Comparison of ENCODE assay signal across 1 cellular context in genomic region chr5:93120048-93120447, GRCh38.
TF ChIP-seq lines count a peak whose summit lies in the region.

No MANE protein-coding gene starts in this region.

TF ChIP-seq in H1, 55 proteins besides CTCF, POLR2A, EP300 and RAD21:
- TF ChIP-seq CBX5 (IDR thresholded peaks at IDR 0.05; ENCODE audit: low read depth, low read length), result no peak
- TF ChIP-seq MAFK (IDR thresholded peaks at IDR 0.05; ENCODE audit: low read depth, low read length), result no peak
- TF ChIP-seq TEAD4 (IDR thresholded peaks at IDR 0.05; ENCODE audit: low read depth, low read length), result no peak
- TF ChIP-seq SP4 (IDR thresholded peaks at IDR 0.05; ENCODE audit: low read length), result no peak
- TF ChIP-seq CHD1 (IDR thresholded peaks at IDR 0.05; ENCODE audit: low read depth, low read length), result no peak
- TF ChIP-seq, protein P1, sequence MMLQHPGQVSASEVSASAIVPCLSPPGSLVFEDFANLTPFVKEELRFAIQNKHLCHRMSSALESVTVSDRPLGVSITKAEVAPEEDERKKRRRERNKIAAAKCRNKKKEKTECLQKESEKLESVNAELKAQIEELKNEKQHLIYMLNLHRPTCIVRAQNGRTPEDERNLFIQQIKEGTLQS (IDR thresholded peaks at IDR 0.05; ENCODE audit: insufficient read depth, low read depth, low read length), result no peak
- no peak for TF ChIP-seq USF2 (IDR thresholded peaks at IDR 0.05; ENCODE audit: low read length)
- TF ChIP-seq ZNF274 (IDR thresholded peaks at IDR 0.05; ENCODE audit: borderline replicate concordance, extremely low read depth, low read length), result no peak
- TF ChIP-seq CBX8 (IDR thresholded peaks at IDR 0.05; ENCODE audit: borderline replicate concordance, low read depth, low read length), result no peak
- TF ChIP-seq SRF (IDR thresholded peaks at IDR 0.05; ENCODE audit: low read depth, low read length), result no peak
- no peak for TF ChIP-seq FOSL1 (IDR thresholded peaks at IDR 0.05; ENCODE audit: insufficient read depth, low read depth, low read length)
- no peak for TF ChIP-seq RBBP5 (IDR thresholded peaks at IDR 0.05; ENCODE audit: borderline replicate concordance, low read depth, low read length)
- no peak for TF ChIP-seq CHD2 (IDR thresholded peaks at IDR 0.05; ENCODE audit: low read length)
- no peak for TF ChIP-seq RXRA (IDR thresholded peaks at IDR 0.05; ENCODE audit: insufficient read depth, low read depth, low read length)
- no peak for TF ChIP-seq TAF7 (optimal IDR thresholded peaks at IDR 0.05; ENCODE audit: borderline replicate concordance, low read depth, low read length)
- no peak for TF ChIP-seq SP1 (IDR thresholded peaks at IDR 0.05; ENCODE audit: low read depth, low read length)
- no peak for TF ChIP-seq HDAC2 (IDR thresholded peaks at IDR 0.05; ENCODE audit: borderline replicate concordance in 1 of 2, low read depth in 2 of 2, low read length in 2 of 2)
- TF ChIP-seq BACH1 (IDR thresholded peaks at IDR 0.05; ENCODE audit: low read length), result no peak
- no peak for TF ChIP-seq MAX (IDR thresholded peaks at IDR 0.05)
TF ChIP-seq in H1: peak in this region for 0.
